In the genomic region with DNA sequence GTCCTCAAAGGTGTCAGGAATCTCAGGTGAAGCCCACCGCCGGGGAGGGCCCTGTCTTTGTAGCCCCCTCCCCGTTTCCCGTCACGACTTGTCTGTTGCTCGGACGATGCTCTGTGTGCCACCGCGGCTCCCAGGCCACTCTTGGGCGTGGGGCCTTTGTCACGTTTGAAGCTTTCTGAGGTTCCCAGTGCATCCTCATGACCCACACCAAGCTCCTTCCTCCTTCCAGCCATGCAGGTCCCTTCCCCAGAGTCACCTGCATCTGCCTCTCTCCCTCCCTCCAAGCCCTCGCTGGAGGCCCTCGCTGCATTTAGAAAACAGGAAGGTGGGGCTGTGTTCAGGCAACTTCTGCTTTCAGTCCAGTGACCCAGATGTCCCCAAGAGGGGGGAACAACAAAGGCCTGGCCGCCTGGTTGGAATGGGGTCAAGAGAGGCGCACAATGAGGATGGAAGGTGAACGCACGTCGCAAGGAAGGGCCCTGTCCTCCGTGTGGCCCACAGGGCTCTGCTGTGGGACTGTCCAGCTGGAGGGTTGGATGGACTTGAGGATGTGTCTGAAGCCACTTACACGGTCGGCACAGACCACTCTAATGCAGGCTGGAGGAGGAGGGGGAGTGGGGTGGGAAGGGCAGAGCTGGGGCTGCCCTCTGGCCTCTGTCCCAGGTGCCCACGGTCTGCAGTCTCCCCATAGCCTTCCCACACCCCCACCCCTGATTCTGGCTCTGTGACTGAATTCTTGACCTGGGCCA, we compare ENCODE assay signal across 8 cellular contexts. TPM values are rescaled to one million over a fixed set of nuclear protein-coding genes. Genes with fewer than 3 reads are reported as not detected.
DNase-seq lines count a peak whose midpoint lies in the region; ATAC-seq and TF ChIP-seq lines count a peak whose summit lies in the region.

No MANE protein-coding gene starts in this region.

- WGBS in hepatocyte (ENCODE audit: low lambda C conversion rate, missing lambda C conversion rate), result 95% methylated on average over 21 of the region's 22 CpGs
- WGBS in suprapubic skin, result 63% methylated on average over 22 of the region's 22 CpGs

- H3F3A ChIP-seq in SU-DHL-6 (ENCODE audit: insufficient read depth), result peaks cover 38% of the 10 kb centered on the region

- H2AFZ ChIP-seq in SU-DHL-6 (ENCODE audit: low read depth, low read length, severe bottlenecking) (no peak overlapping the region), hepatocyte (no peak overlapping the region)

- no peak for TF ChIP-seq EP300 in suprapubic skin (IDR thresholded peaks at IDR 0.05)

- peak overlapping the region; percentile 64 for H3K9ac ChIP-seq in SU-DHL-6 (ENCODE audit: low read length)

- no peaks in the 10 kb centered on the region for H3K36me3 ChIP-seq in SU-DHL-6 (ENCODE audit: low read length)
- H3K36me3 ChIP-seq in hepatocyte (replicated peaks; ENCODE audit: insufficient read depth, low read depth), result no peaks in the 10 kb centered on the region
- H3K36me3 ChIP-seq in suprapubic skin, result no peaks in the 10 kb centered on the region

- H3K27ac ChIP-seq in SU-DHL-6 (ENCODE audit: low read depth, low read length), result peak overlapping the region; percentile 99
- peak overlapping the region; percentile 49 for H3K27ac ChIP-seq in hepatocyte
- H3K27ac ChIP-seq in suprapubic skin, result peak overlapping the region; percentile 78

- no peak for TF ChIP-seq POLR2A in suprapubic skin (IDR thresholded peaks at IDR 0.05)

- H3K4me1 ChIP-seq in hepatocyte (ENCODE audit: insufficient read depth) (peaks cover 8% of the 10 kb centered on the region), suprapubic skin (peaks cover 30% of the 10 kb centered on the region)

- no peaks in the 10 kb centered on the region for H3K9me3 ChIP-seq in SU-DHL-6 (ENCODE audit: insufficient read depth, low read length)
- no peaks in the 10 kb centered on the region for H3K9me3 ChIP-seq in hepatocyte (ENCODE audit: low read depth)
- no peaks in the 10 kb centered on the region for H3K9me3 ChIP-seq in suprapubic skin

- no peaks in the 10 kb centered on the region for H3K27me3 ChIP-seq in SU-DHL-6 (ENCODE audit: low read length)
- no peaks in the 10 kb centered on the region for H3K27me3 ChIP-seq in hepatocyte
- no peaks in the 10 kb centered on the region for H3K27me3 ChIP-seq in suprapubic skin

- no peak for ATAC-seq in HG03135 (IDR thresholded peaks at IDR 0.05; ENCODE audit: unreplicated experiment)

- TF ChIP-seq CTCF in SU-DHL-6 (IDR thresholded peaks at IDR 0.05; ENCODE audit: insufficient read depth, low read length, poor library complexity, severe bottlenecking) (no peak), hepatocyte (IDR thresholded peaks at IDR 0.05; ENCODE audit: poor library complexity) (no peak), suprapubic skin (IDR thresholded peaks at IDR 0.05) (no peak)

- H3K9me2 ChIP-seq in SU-DHL-6 (replicated peaks; ENCODE audit: insufficient read depth, low read length) (no peaks in the 10 kb centered on the region), hepatocyte (replicated peaks; ENCODE audit: insufficient read depth) (no peaks in the 10 kb centered on the region)

- DNase-seq in DMS53 (lab: John Stamatoyannopoulos, UW) (peak; percentile 79), DMS53 treated with DMSO at 0.1 percent for 48 hours (lab: John Stamatoyannopoulos, UW; ENCODE audit: unreplicated experiment) (no peak), hepatocyte (ENCODE audit: low spot score) (no peak), suprapubic skin (ENCODE audit: low spot score in 2 of 2) (no peak), T-helper 1 cell (no peak), NCI-H345 treated with DMSO at 0.1 percent for 48 hours (lab: John Stamatoyannopoulos, UW; ENCODE audit: unreplicated experiment) (no peak)

- no peaks in the 10 kb centered on the region for H4K20me1 ChIP-seq in SU-DHL-6 (ENCODE audit: low read depth, low read length)
- H4K20me1 ChIP-seq in hepatocyte (ENCODE audit: insufficient read depth, poor library complexity, severe bottlenecking), result no peaks in the 10 kb centered on the region

- H3K4me3 ChIP-seq in SU-DHL-6 (ENCODE audit: insufficient read depth, low read length, poor library complexity, severe bottlenecking) (peak overlapping the region; percentile 42), hepatocyte (no peak overlapping the region), suprapubic skin (peak overlapping the region; percentile 34)

- peak overlapping the region; percentile 75 for H3K4me2 ChIP-seq in SU-DHL-6 (ENCODE audit: low read depth, low read length, poor library complexity, severe bottlenecking)
- H3K4me2 ChIP-seq in hepatocyte, result no peak overlapping the region

- H3K79me2 ChIP-seq in SU-DHL-6 (ENCODE audit: insufficient read depth, low read length) (no peaks in the 10 kb centered on the region), hepatocyte (no peaks in the 10 kb centered on the region)

RNA-seq across cellular contexts. Expression of gene OR1D5, which starts 59.8 kb away (rescaled TPM):
- total RNA-seq in hepatocyte (not detected in 2 replicates), suprapubic skin (not detected)
- not detected in 2 replicates for polyA plus RNA-seq in hepatocyte

Comparison
In these comparisons a context has a peak if more than half of its experiments do, and no peak if none do; other contexts are left out.
1. H3K27ac ChIP-seq: peak in every context shown above with its lines; median percentile 99 in SU-DHL-6; 78 in suprapubic skin; 49 in hepatocyte.